Comparison of ENCODE assay signal across 23 cellular contexts in genomic region chr12:13230500-13230899, GRCh38.
"Had no signal": no experiment of that assay in that cellular context is flagged by ENCODE, and none has a peak within 500 bp of the region (broad histone marks: within the 10 kb centered on the region; RNA-seq: fewer than 3 reads in every experiment).

No MANE protein-coding gene starts in this region.

- H3K9me3 Mint-ChIP-seq: activated CD8-positive, alpha-beta T cell treated with anti-CD3 and anti-CD28 coated beads for 36 hours; activated T-helper 2 cell treated with anti-CD3 and anti-CD28 coated beads, Interferon-gamma antibody, Interleukin-2, Interleukin-4, amounts not matched to agents 10 μg/mL and 5 μg/mL and 100 μg/mL, durations not matched to agents 14 hours and 24 hours and 36 hours; natural killer cell treated with Interleukin-12 subunit alpha and Interleukin-12 subunit beta and Interleukin-15 and Interleukin-18, amount 100 ng/mL, for 72 hours had no signal

- H3K4me3 Mint-ChIP-seq: activated CD8-positive, alpha-beta T cell treated with anti-CD3 and anti-CD28 coated beads for 36 hours; activated naive CD4-positive, alpha-beta T cell treated with anti-CD3 and anti-CD28 coated beads for 36 hours; mesothelial cell of epicardium; natural killer cell treated with Interleukin-12 subunit alpha and Interleukin-12 subunit beta and Interleukin-15 and Interleukin-18, amount 100 ng/mL, for 72 hours; stimulated activated memory B cell treated with anti-CD40 and anti-IgM and Interleukin-4, amounts not matched to agents 10 μg/mL and 1 μg/mL and 100 μg/mL, for 72 hours had no signal

- H3K4me3 ChIP-seq: breast epithelium, esophagus squamous epithelium, hepatocyte, lung, spleen, thoracic aorta, upper lobe of left lung had no signal

- H3K36me3 Mint-ChIP-seq: mesothelial cell of epicardium; natural killer cell treated with Interleukin-12 subunit alpha and Interleukin-12 subunit beta and Interleukin-15 and Interleukin-18, amount 100 ng/mL, for 72 hours; stimulated activated memory B cell treated with anti-CD40 and anti-IgM and Interleukin-4, amounts not matched to agents 10 μg/mL and 1 μg/mL and 100 μg/mL, for 72 hours had no signal

- DNase-seq: activated CD4-positive, alpha-beta T cell treated with anti-CD3 and anti-CD28 coated beads for 48 hours; activated CD4-positive, CD25-positive, alpha-beta regulatory T cell; activated CD8-positive, alpha-beta T cell treated with anti-CD3 and anti-CD28 coated beads for 36 hours; activated naive CD4-positive, alpha-beta T cell treated with anti-CD3 and anti-CD28 coated beads for 36 hours; activated T-cell treated with anti-CD3 and anti-CD28 coated beads, Interleukin-2, amount 50 U/mL, for 1 hour; anterior cingulate cortex; cerebellar nuclear complex; cortex of kidney; effector CD4-positive, alpha-beta T cell; esophagus squamous epithelium; left colon; spleen; stimulated activated CD4-positive, alpha-beta T cell treated with anti-CD3 and anti-CD28 coated beads, Interleukin-4, amount 100 ng/mL, for 4 hours; T1000; upper lobe of left lung had no signal

- H3K4me1 Mint-ChIP-seq: mesothelial cell of epicardium; stimulated activated memory B cell treated with anti-CD40 and anti-IgM and Interleukin-4, amounts not matched to agents 10 μg/mL and 1 μg/mL and 100 μg/mL, for 72 hours had no signal

- ATAC-seq: activated CD8-positive, alpha-beta T cell treated with anti-CD3 and anti-CD28 coated beads for 36 hours; left colon; natural killer cell treated with Interleukin-12 subunit alpha and Interleukin-12 subunit beta and Interleukin-15 and Interleukin-18, amount 100 ng/mL, for 72 hours; stimulated activated memory B cell treated with anti-CD40 and anti-IgM and Interleukin-4, amounts not matched to agents 10 μg/mL and 1 μg/mL and 100 μg/mL, for 72 hours had no signal

- H3K27ac Mint-ChIP-seq: activated CD8-positive, alpha-beta T cell treated with anti-CD3 and anti-CD28 coated beads for 36 hours; activated naive CD4-positive, alpha-beta T cell treated with anti-CD3 and anti-CD28 coated beads for 36 hours; activated T-helper 2 cell treated with anti-CD3 and anti-CD28 coated beads, Interferon-gamma antibody, Interleukin-2, Interleukin-4, amounts not matched to agents 10 μg/mL and 5 μg/mL and 100 μg/mL, durations not matched to agents 14 hours and 24 hours and 36 hours; mesothelial cell of epicardium; natural killer cell treated with Interleukin-12 subunit alpha and Interleukin-12 subunit beta and Interleukin-15 and Interleukin-18, amount 100 ng/mL, for 72 hours; stimulated activated memory B cell treated with anti-CD40 and anti-IgM and Interleukin-4, amounts not matched to agents 10 μg/mL and 1 μg/mL and 100 μg/mL, for 72 hours had no signal
